1 cellular context compared by ENCODE assay signal in the genomic region with DNA sequence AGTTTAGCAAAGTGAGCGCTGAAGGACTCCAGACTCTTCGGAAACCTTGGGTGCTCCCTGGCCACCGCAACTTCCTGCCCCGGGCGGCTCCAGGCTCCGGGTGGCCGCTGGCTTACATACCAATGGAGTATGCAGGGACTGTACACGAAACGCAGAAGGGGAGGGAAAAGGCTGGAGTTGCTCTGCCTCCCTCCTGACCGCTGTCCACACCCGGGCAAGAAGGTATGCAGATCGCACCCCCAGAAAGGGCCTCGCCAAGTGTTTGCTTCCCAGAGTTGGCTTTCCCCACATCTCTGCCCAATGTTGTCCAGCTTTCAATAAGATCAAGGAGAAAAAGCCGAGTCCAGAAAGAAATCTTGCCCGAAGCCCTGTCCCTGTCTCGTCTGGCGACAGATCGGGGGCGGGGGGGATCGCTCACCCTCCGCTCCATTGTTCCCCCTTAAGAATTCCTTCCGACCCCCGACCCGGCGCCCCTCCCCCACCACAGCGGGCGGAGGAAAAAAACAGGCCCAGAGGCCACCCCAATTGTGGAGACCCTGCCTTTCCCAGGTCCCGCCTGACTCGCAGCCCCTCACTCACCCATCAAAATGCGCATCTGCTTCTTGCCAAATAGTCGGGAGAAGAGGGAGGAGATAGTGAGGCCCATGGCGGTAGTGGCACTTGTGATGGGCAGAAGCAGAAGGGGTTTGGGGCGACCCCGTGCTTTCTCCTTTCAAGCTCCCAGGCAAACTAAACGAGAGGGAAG.
TF ChIP-seq lines count a peak whose summit lies in the region.

No MANE protein-coding gene starts in this region.

TF ChIP-seq in GM12878, 131 proteins besides CTCF, POLR2A, EP300 and RAD21 (continued from another document):
- TF ChIP-seq, protein P1, sequence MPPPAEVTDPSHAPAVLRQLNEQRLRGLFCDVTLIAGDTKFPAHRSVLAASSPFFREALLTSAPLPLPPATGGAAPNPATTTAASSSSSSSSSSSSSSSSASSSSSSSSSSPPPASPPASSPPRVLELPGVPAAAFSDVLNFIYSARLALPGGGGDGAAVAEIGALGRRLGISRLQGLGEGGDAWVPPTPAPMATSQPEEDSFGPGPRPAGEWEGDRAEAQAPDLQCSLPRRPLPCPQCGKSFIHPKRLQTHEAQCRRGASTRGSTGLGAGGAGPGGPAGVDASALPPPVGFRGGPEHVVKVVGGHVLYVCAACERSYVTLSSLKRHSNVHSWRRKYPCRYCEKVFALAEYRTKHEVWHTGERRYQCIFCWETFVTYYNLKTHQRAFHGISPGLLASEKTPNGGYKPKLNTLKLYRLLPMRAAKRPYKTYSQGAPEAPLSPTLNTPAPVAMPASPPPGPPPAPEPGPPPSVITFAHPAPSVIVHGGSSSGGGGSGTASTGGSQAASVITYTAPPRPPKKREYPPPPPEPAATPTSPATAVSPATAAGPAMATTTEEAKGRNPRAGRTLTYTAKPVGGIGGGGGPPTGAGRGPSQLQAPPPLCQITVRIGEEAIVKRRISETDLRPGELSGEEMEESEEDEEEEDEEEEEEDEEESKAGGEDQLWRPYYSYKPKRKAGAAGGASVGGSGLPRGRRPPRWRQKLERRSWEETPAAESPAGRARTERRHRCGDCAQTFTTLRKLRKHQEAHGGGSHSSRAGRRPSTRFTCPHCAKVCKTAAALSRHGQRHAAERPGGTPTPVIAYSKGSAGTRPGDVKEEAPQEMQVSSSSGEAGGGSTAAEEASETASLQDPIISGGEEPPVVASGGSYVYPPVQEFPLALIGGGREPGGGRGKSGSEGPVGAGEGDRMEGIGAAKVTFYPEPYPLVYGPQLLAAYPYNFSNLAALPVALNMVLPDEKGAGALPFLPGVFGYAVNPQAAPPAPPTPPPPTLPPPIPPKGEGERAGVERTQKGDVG (CRISPR knock-in tag; IDR thresholded peaks at IDR 0.05): no peak
- no peak for TF ChIP-seq CUX1 (IDR thresholded peaks at IDR 0.05; ENCODE audit: insufficient replicate concordance, low read depth, low read length)
- TF ChIP-seq CHD1 (IDR thresholded peaks at IDR 0.05; ENCODE audit: low read depth, low read length): peak; percentile 64; the same call in 1 of the 2 replicates
- TF ChIP-seq IKZF1 (conservative IDR thresholded peaks at IDR 0.05): peak; percentile 62
- no peak for TF ChIP-seq TCF12 (IDR thresholded peaks at IDR 0.05; ENCODE audit: low read depth, low read length)
- TF ChIP-seq RUNX3 (IDR thresholded peaks at IDR 0.05; ENCODE audit: low read length): peak; percentile 69
- TF ChIP-seq DPF2 (IDR thresholded peaks at IDR 0.05): 0 out of 2 replicates have a peak, but pooled peaks have one; percentile 18
- TF ChIP-seq JUNB (IDR thresholded peaks at IDR 0.05): no peak
- TF ChIP-seq CBX3 (IDR thresholded peaks at IDR 0.05; ENCODE audit: borderline replicate concordance, low read depth): no peak
- no peak for TF ChIP-seq TCF7 (IDR thresholded peaks at IDR 0.05; ENCODE audit: borderline replicate concordance)
- TF ChIP-seq SREBF2 (IDR thresholded peaks at IDR 0.05; ENCODE audit: low read length): no peak
- TF ChIP-seq ZBTB40 (IDR thresholded peaks at IDR 0.05; ENCODE audit: borderline replicate concordance): no peak
- TF ChIP-seq NFXL1 (IDR thresholded peaks at IDR 0.05; ENCODE audit: borderline replicate concordance): no peak
- TF ChIP-seq NR2F1 (conservative IDR thresholded peaks at IDR 0.05): no peak
- no peak for TF ChIP-seq ETV6 (conservative IDR thresholded peaks at IDR 0.05 in 1 of 2, IDR thresholded peaks at IDR 0.05 in 1 of 2; ENCODE audit: borderline replicate concordance in 1 of 2, low read depth in 1 of 2)
- TF ChIP-seq POU2F2 (IDR thresholded peaks at IDR 0.05; ENCODE audit: borderline replicate concordance, low read depth, low read length): peak; percentile 25; the same call in 1 of the 3 replicates
